In the genomic region with DNA sequence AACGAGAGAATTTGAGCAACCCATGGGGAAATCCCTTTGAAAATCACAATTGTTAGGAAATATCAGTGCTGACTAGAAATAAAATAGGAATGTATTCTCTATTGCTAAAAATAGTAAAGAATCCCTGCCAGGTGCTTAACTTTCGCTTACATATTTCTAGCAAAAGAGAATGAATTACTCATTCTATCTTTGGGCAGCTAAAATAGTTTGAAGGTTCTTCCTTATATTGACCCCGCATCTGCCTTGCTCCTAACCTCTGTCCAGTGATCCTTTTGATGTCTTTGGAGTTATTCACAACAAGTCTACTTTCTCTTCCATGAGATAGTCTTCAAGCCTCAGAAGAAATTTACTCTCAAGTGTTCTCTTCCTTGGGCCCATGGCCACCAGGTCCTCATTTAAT, we compare ENCODE assay signal across 20 cellular contexts.
DNase-seq lines count a peak whose midpoint lies in the region; ATAC-seq and TF ChIP-seq lines count a peak whose summit lies in the region.
"Had no signal": no experiment of that assay in that cellular context is flagged by ENCODE, and none has a peak within 500 bp of the region (broad histone marks: within the 10 kb centered on the region; RNA-seq: fewer than 3 reads in every experiment).

No MANE protein-coding gene starts in this region.

- H2BK5ac ChIP-seq in IMR-90 (ENCODE audit: low read depth, low read length, poor library complexity, severe bottlenecking) (no peak overlapping the region), trophoblast cell (ENCODE audit: low read depth, low read length, poor library complexity) (no peak overlapping the region)

- intact Hi-C loops in IMR-90 (cut with micrococcal nuclease): loop anchor here (5.0 kb wide), 1 partner anchor 106 kb away; a partner anchor contains a TSS

- POLR2A ChIA-PET in IMR-90 (lab: Charles Lee; ENCODE audit: unreplicated experiment): no interaction called here

- no peak overlapping the region for H3K9ac ChIP-seq in IMR-90 (ENCODE audit: low read depth, low read length)
- no peak overlapping the region for H3K9ac ChIP-seq in trophoblast cell (ENCODE audit: low read length)
- H3K9ac ChIP-seq: BLaER1 had no signal

- H2BK15ac ChIP-seq in IMR-90 (ENCODE audit: low read depth, low read length): peak overlapping the region; percentile 71; the same call in 1 of the 3 replicates

- TF ChIP-seq CTCF in IMR-90 (conservative IDR thresholded peaks at IDR 0.05; ENCODE audit: low read depth, low read length) (no peak), fibroblast of the aortic adventitia (IDR thresholded peaks at IDR 0.05; ENCODE audit: insufficient read depth, low read length) (no peak)

- BruUV-seq in IMR-90 (replicated peaks; lab: Mats Ljungman, UMichigan): no TSS peak

- no peaks in the 10 kb centered on the region; the same call in 1 of the 2 replicates for H4K20me1 ChIP-seq in IMR-90 (ENCODE audit: insufficient read depth, low read length)
- H4K20me1 ChIP-seq: BLaER1 had no signal

- H3K4ac ChIP-seq in IMR-90 (ENCODE audit: low read depth, low read length) (peak overlapping the region; percentile 77; the same call in 1 of the 2 replicates), trophoblast cell (ENCODE audit: low read depth, low read length) (no peak overlapping the region)

- H3K56ac ChIP-seq in IMR-90 (ENCODE audit: extremely low read depth, insufficient read depth, low read length): 0 out of 2 replicates have a peak overlapping the region, but pooled peaks have one; percentile 25

- no peak for ATAC-seq in IMR-90 (ENCODE audit: low read depth)
- no peak for ATAC-seq in GM19035 (IDR thresholded peaks at IDR 0.05; ENCODE audit: unreplicated experiment)
- ATAC-seq in HG03159 (IDR thresholded peaks at IDR 0.05; ENCODE audit: unreplicated experiment): no peak
- no peak for ATAC-seq in HG03196 (IDR thresholded peaks at IDR 0.05; ENCODE audit: unreplicated experiment)

- H2AK9ac ChIP-seq in IMR-90 (replicated peaks; ENCODE audit: low read depth, low read length, poor library complexity): no peak overlapping the region

- H4K12ac ChIP-seq in trophoblast cell (ENCODE audit: low read depth, low read length): no peak overlapping the region

- no CpG with 5 or more reads among the region's 3 CpGs for WGBS in IMR-90 (ENCODE audit: extremely low coverage in 2 of 2, insufficient read length in 1 of 2), 2 experiments
- WGBS in trophoblast cell (ENCODE audit: extremely low coverage, insufficient coverage, insufficient read length): no CpG with 5 or more reads among the region's 3 CpGs

- H3K14ac ChIP-seq in IMR-90 (replicated peaks; ENCODE audit: low read depth, low read length): 0 out of 2 replicates have a peak overlapping the region, but pooled peaks have one; percentile 36
- no peak overlapping the region for H3K14ac ChIP-seq in trophoblast cell (ENCODE audit: low read length)

- no peak overlapping the region for H2BK12ac ChIP-seq in trophoblast cell (ENCODE audit: low read length)

- H3K79me2 ChIP-seq in trophoblast cell (ENCODE audit: control insufficient read depth, insufficient read depth, low read length, poor library complexity): no peaks in the 10 kb centered on the region

- H4K8ac ChIP-seq in IMR-90 (ENCODE audit: low read depth in 2 of 2, low read length in 2 of 2) (peak overlapping the region in 1 of 2 experiments; percentile 55; a peak in 1 of 4 replicates), trophoblast cell (ENCODE audit: low read depth, low read length) (no peak overlapping the region)

- H3K4me2 ChIP-seq in IMR-90 (ENCODE audit: low read depth, low read length) (no peak overlapping the region), trophoblast cell (ENCODE audit: low read length) (no peak overlapping the region)
- H3K4me2 ChIP-seq: BLaER1 had no signal

- no peak overlapping the region for H3K23ac ChIP-seq in IMR-90 (ENCODE audit: low read depth, low read length)
- H3K23ac ChIP-seq in trophoblast cell (ENCODE audit: low read length): no peak overlapping the region

- no peak for TF ChIP-seq POLR2A in IMR-90 (IDR thresholded peaks at IDR 0.05; ENCODE audit: low read depth, low read length)

- H3K36me3 ChIP-seq in IMR-90 (ENCODE audit: control insufficient read depth, insufficient read depth, low read length): no peaks in the 10 kb centered on the region
- H3K36me3 ChIP-seq in trophoblast cell (ENCODE audit: control insufficient read depth in 1 of 2, insufficient read depth in 2 of 2, low read length in 2 of 2): no peaks in the 10 kb centered on the region
- H3K36me3 ChIP-seq: BE2C, BLaER1 had no signal

- peak overlapping the region; percentile 57 for H4K91ac ChIP-seq in IMR-90 (ENCODE audit: insufficient read depth, low read depth, low read length)
- no peak overlapping the region for H4K91ac ChIP-seq in trophoblast cell (ENCODE audit: low read depth, low read length)

- in situ Hi-C loops in IMR-90 (cut with MboI; ENCODE audit: low sequenced_read_pairs): no loop called here

- H4K5ac ChIP-seq in IMR-90 (ENCODE audit: low read depth, low read length): no peak overlapping the region

- peak overlapping the region; percentile 85 for H2BK120ac ChIP-seq in IMR-90 (ENCODE audit: low read depth, low read length)
- H2BK120ac ChIP-seq in trophoblast cell (ENCODE audit: insufficient read depth, low read length, poor library complexity): no peak overlapping the region

- dilution Hi-C loops in IMR-90 (cut with HindIII; ENCODE audit: low sequenced_read_pairs, unreplicated experiment): no loop called here

- H3K4me3 ChIP-seq in IMR-90 (ENCODE audit: insufficient read depth, low read depth, low read length) (no peak overlapping the region), fibroblast of the aortic adventitia (ENCODE audit: low read depth, low read length) (no peak overlapping the region), trophoblast cell (ENCODE audit: low read depth, low read length) (no peak overlapping the region)
- H3K4me3 ChIP-seq: BLaER1 had no signal

- no peak for DNase-seq in IMR-90
- DNase-seq in fibroblast of the aortic adventitia (ENCODE audit: low read depth): peak; percentile 23
- DNase-seq in trophoblast cell: peak; percentile 53 to 70
- no peak for DNase-seq in stimulated activated CD8-positive, alpha-beta memory T cell treated with anti-CD3 and anti-CD28 coated beads, Interleukin-4, amount 100 ng/mL, for 48 hours
- DNase-seq: 8988T; ACHN; BE2C; C1 segment of cervical spinal cord; CD4-positive, alpha-beta memory T cell; CD4-positive, CD25-positive, alpha-beta regulatory T cell; CD8-positive, alpha-beta memory T cell; COR-L47; DMS 273 treated with DMSO at 0.1 percent for 48 hours; DMS79 treated with DMSO at 0.1 percent for 48 hours; GF-D8 had no signal

- no peaks in the 10 kb centered on the region for H3K9me1 ChIP-seq in IMR-90 (ENCODE audit: insufficient read depth, low read length)

- TF ChIP-seq RAD21 in IMR-90 (IDR thresholded peaks at IDR 0.05; ENCODE audit: low read length): no peak

- H3K79me1 ChIP-seq in IMR-90 (ENCODE audit: low read depth in 1 of 2, low read length in 2 of 2) (no peaks in the 10 kb centered on the region), trophoblast cell (ENCODE audit: low read length) (no peaks in the 10 kb centered on the region)

- no peak overlapping the region for H2AFZ ChIP-seq in IMR-90 (replicated peaks; ENCODE audit: low read length, poor library complexity)
- no peak overlapping the region for H2AFZ ChIP-seq in trophoblast cell (ENCODE audit: insufficient read depth, low read length, poor library complexity)

- H3K27me3 ChIP-seq in IMR-90 (ENCODE audit: control insufficient read depth, insufficient read depth, low read length) (no peaks in the 10 kb centered on the region), trophoblast cell (ENCODE audit: insufficient read depth, low read length) (no peaks in the 10 kb centered on the region)
- H3K27me3 ChIP-seq: BE2C, BLaER1 had no signal

- peak overlapping the region; percentile 9; the same call in 1 of the 2 replicates for H2AK5ac ChIP-seq in IMR-90 (ENCODE audit: low read depth, low read length)
- no peak overlapping the region for H2AK5ac ChIP-seq in trophoblast cell (ENCODE audit: low read length)

- CTCF ChIA-PET in IMR-90 (lab: Yijun Ruan, JAX): interaction anchor here (1.4 kb wide), 1 partner anchor 11 kb away, joined by 3 read pairs; no protein-coding TSS in a partner anchor

- H3K27ac ChIP-seq in IMR-90 (ENCODE audit: insufficient read depth, low read length) (no peak overlapping the region; the same call in 1 of the 2 replicates), angular gyrus (ENCODE audit: low read depth, low read length) (peak overlapping the region; percentile 22), trophoblast cell (ENCODE audit: low read depth, low read length) (no peak overlapping the region)
- H3K27ac ChIP-seq: BLaER1 had no signal

- peak overlapping the region; percentile 83 for H2BK20ac ChIP-seq in IMR-90 (ENCODE audit: low read depth, low read length)

- H3K18ac ChIP-seq in IMR-90 (ENCODE audit: low read depth, low read length) (peak overlapping the region; percentile 35; the same call in 1 of the 2 replicates), trophoblast cell (ENCODE audit: low read length) (no peak overlapping the region)

- H3K9me3 ChIP-seq in IMR-90 (ENCODE audit: control insufficient read depth, insufficient read depth, low read length) (no peaks in the 10 kb centered on the region), trophoblast cell (ENCODE audit: insufficient read depth, low read depth, low read length) (no peaks in the 10 kb centered on the region)
- H3K9me3 ChIP-seq: BE2C, BLaER1 had no signal

- H3K4me1 ChIP-seq in IMR-90 (ENCODE audit: control insufficient read depth, insufficient read depth, low read length) (peaks cover 5% of the 10 kb centered on the region), trophoblast cell (ENCODE audit: control insufficient read depth in 1 of 2, insufficient read depth in 2 of 2, low read length in 2 of 2) (peaks cover 0 to 2% of the 10 kb centered on the region in 2 experiments)
- H3K4me1 ChIP-seq: BE2C had no signal

TF ChIP-seq in IMR-90, 13 proteins besides CTCF, POLR2A, EP300 and RAD21 (continues in another document):
- TF ChIP-seq, protein P1, sequence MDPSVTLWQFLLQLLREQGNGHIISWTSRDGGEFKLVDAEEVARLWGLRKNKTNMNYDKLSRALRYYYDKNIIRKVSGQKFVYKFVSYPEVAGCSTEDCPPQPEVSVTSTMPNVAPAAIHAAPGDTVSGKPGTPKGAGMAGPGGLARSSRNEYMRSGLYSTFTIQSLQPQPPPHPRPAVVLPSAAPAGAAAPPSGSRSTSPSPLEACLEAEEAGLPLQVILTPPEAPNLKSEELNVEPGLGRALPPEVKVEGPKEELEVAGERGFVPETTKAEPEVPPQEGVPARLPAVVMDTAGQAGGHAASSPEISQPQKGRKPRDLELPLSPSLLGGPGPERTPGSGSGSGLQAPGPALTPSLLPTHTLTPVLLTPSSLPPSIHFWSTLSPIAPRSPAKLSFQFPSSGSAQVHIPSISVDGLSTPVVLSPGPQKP (IDR thresholded peaks at IDR 0.05; ENCODE audit: borderline replicate concordance, low read depth, low read length): no peak
- no peak for TF ChIP-seq SMC3 (IDR thresholded peaks at IDR 0.05; ENCODE audit: low read depth, low read length)
- no peak for TF ChIP-seq CEBPB (IDR thresholded peaks at IDR 0.05; ENCODE audit: low read depth, low read length)
- TF ChIP-seq NFE2L2 (IDR thresholded peaks at IDR 0.05; ENCODE audit: low read depth, low read length): no peak
- no peak for TF ChIP-seq RCOR1 (IDR thresholded peaks at IDR 0.05; ENCODE audit: insufficient replicate concordance, low read length)
- no peak for TF ChIP-seq BHLHE40 (IDR thresholded peaks at IDR 0.05; ENCODE audit: low read depth, low read length)

Comparison
In these comparisons a context has a peak if more than half of its experiments do, and no peak if none do; other contexts are left out.
1. DNase-seq: peak in fibroblast of the aortic adventitia (single experiment) and trophoblast cell (2 of 2); none in IMR-90 (single experiment) and stimulated activated CD8-positive, alpha-beta memory T cell treated with anti-CD3 and anti-CD28 coated beads, Interleukin-4, amount 100 ng/mL, for 48 hours (single experiment).